12 cellular contexts compared by ENCODE assay signal in genomic region chr11:64566915-64567882, GRCh38. TPM values are rescaled to one million over a fixed set of nuclear protein-coding genes. Genes with fewer than 3 reads are reported as not detected.
A peak's percentile ranks its signal among the peaks of the same experiment; 100 is the strongest.
DNase-seq lines count a peak whose midpoint lies in the region; ATAC-seq and TF ChIP-seq lines count a peak whose summit lies in the region.
"Had no signal": no experiment of that assay in that cellular context is flagged by ENCODE, and none has a peak within 500 bp of the region (broad histone marks: within the 10 kb centered on the region; RNA-seq: fewer than 3 reads in every experiment).

No MANE protein-coding gene starts in this region.

- no peaks in the 10 kb centered on the region for H3K4me1 Mint-ChIP-seq in activated T-cell treated with anti-CD3 and anti-CD28 coated beads, Interleukin-2, amount 50 U/mL, for 72 hours (ENCODE audit: low read depth)
- peaks cover 35% of the 10 kb centered on the region for H3K4me1 Mint-ChIP-seq in WTC11

- no peaks in the 10 kb centered on the region for H3K79me2 ChIP-seq in smooth muscle cell (ENCODE audit: low read depth)

- peak; percentile 16 to 18 for ATAC-seq in activated T-cell treated with anti-CD3 and anti-CD28 coated beads, Interleukin-2, amount 50 U/mL, for 72 hours (replicated peaks in 1 of 2)
- peak; percentile 1; the same call in 1 of the 2 replicates for ATAC-seq in WTC11
- ATAC-seq in GM21423 (IDR thresholded peaks at IDR 0.05; ENCODE audit: unreplicated experiment): no peak

- peak overlapping the region; percentile 26 for H3K27ac ChIP-seq in smooth muscle cell (ENCODE audit: low read depth)
- H3K27ac ChIP-seq: neutrophil, upper lobe of left lung had no signal

- DNase-seq in activated T-cell treated with anti-CD3 and anti-CD28 coated beads, Interleukin-2, amount 50 U/mL, for 72 hours: no peak
- DNase-seq in activated T-cell treated with anti-CD3 and anti-CD28 coated beads, Interleukin-2, amount 50 U/mL, for 1 hour: no peak
- no peak for DNase-seq in WTC11 (ENCODE audit: low spot score)
- DNase-seq in islet precursor cell: peak; percentile 63
- DNase-seq in smooth muscle cell (lab: John Stamatoyannopoulos, UW; ENCODE audit: unreplicated experiment): no peak
- DNase-seq in NK-92 (lab: John Stamatoyannopoulos, UW; ENCODE audit: unreplicated experiment): no peak
- DNase-seq in DMS79 treated with DMSO at 0.1 percent for 48 hours (lab: John Stamatoyannopoulos, UW): no peak
- DNase-seq: T-helper 9 cell had no signal

- H3K9me3 Mint-ChIP-seq in activated T-cell treated with anti-CD3 and anti-CD28 coated beads, Interleukin-2, amount 50 U/mL, for 72 hours: no peaks in the 10 kb centered on the region
- no peaks in the 10 kb centered on the region for H3K9me3 Mint-ChIP-seq in WTC11

- H3K9ac ChIP-seq in smooth muscle cell (ENCODE audit: low read depth): peak overlapping the region; percentile 9

- no peaks in the 10 kb centered on the region for H4K20me1 ChIP-seq in smooth muscle cell (ENCODE audit: low read depth)

- H3F3A ChIP-seq in smooth muscle cell (ENCODE audit: low read depth): no peaks in the 10 kb centered on the region

- peaks cover under 1% of the 10 kb centered on the region for H3K27me3 Mint-ChIP-seq in activated T-cell treated with anti-CD3 and anti-CD28 coated beads, Interleukin-2, amount 50 U/mL, for 72 hours (ENCODE audit: low read depth)
- H3K27me3 Mint-ChIP-seq in WTC11 (ENCODE audit: low read depth): peaks cover 4% of the 10 kb centered on the region; the same call in 1 of the 2 replicates
- H3K27me3 Mint-ChIP-seq: activated naive CD8-positive, alpha-beta T cell had no signal

- POLR2A ChIA-PET in WTC11 (lab: Charles Lee): interaction anchor here (0.7 kb wide), 1 partner anchor 418 kb away, joined by 3 read pairs; no protein-coding TSS in a partner anchor

- H3K9me3 ChIP-seq in smooth muscle cell (replicated peaks; ENCODE audit: low read depth): no peaks in the 10 kb centered on the region
- H3K9me3 ChIP-seq: neutrophil, upper lobe of left lung had no signal

- H3K4me2 ChIP-seq in smooth muscle cell: peak overlapping the region; percentile 76

- no peaks in the 10 kb centered on the region for H3K36me3 Mint-ChIP-seq in activated T-cell treated with anti-CD3 and anti-CD28 coated beads, Interleukin-2, amount 50 U/mL, for 72 hours (ENCODE audit: insufficient read depth in 2 of 2)
- H3K36me3 Mint-ChIP-seq in WTC11: no peaks in the 10 kb centered on the region
- H3K36me3 Mint-ChIP-seq: activated naive CD8-positive, alpha-beta T cell had no signal

- no peaks in the 10 kb centered on the region for H3K27me3 ChIP-seq in smooth muscle cell (ENCODE audit: low read depth)
- H3K27me3 ChIP-seq: neutrophil, upper lobe of left lung had no signal

- H3K36me3 ChIP-seq in smooth muscle cell (ENCODE audit: low read depth): no peaks in the 10 kb centered on the region
- H3K36me3 ChIP-seq: neutrophil, upper lobe of left lung had no signal

- no peak overlapping the region for H3K27ac Mint-ChIP-seq in activated T-cell treated with anti-CD3 and anti-CD28 coated beads, Interleukin-2, amount 50 U/mL, for 72 hours
- H3K27ac Mint-ChIP-seq in WTC11: peak overlapping the region; percentile 99
- H3K27ac Mint-ChIP-seq: activated naive CD8-positive, alpha-beta T cell had no signal

- H3K4me1 ChIP-seq in smooth muscle cell (ENCODE audit: low read depth): peaks cover 15% of the 10 kb centered on the region

- no peak overlapping the region for H3K4me3 ChIP-seq in smooth muscle cell
- H3K4me3 ChIP-seq: upper lobe of left lung had no signal

- TF ChIP-seq CTCF in WTC11 (IDR thresholded peaks at IDR 0.05): no peak
- no peak for TF ChIP-seq CTCF in smooth muscle cell (IDR thresholded peaks at IDR 0.05; ENCODE audit: borderline replicate concordance, insufficient read depth, poor library complexity, severe bottlenecking)

- H2AFZ ChIP-seq in smooth muscle cell (ENCODE audit: low read depth): peak overlapping the region; percentile 41

- H3K4me3 Mint-ChIP-seq in activated T-cell treated with anti-CD3 and anti-CD28 coated beads, Interleukin-2, amount 50 U/mL, for 72 hours: peak overlapping the region; percentile 11 to 76
- H3K4me3 Mint-ChIP-seq in WTC11: peak overlapping the region; percentile 64
- H3K4me3 Mint-ChIP-seq: activated naive CD8-positive, alpha-beta T cell had no signal

- CTCF ChIA-PET in WTC11 (lab: Charles Lee): interaction anchor here (0.6 to 7.1 kb wide), 14 partner anchors 9 to 310 kb away, joined by 3 to 97 read pairs (median 5); partner anchors contain the start of genes PRDX5 and TRMT112

- WGBS in smooth muscle cell (ENCODE audit: low lambda C conversion rate): 86% methylated on average over 30 of the region's 30 CpGs

TF ChIP-seq in WTC11, 78 proteins besides CTCF, POLR2A, EP300 and RAD21:
- TF ChIP-seq ATF1 (CRISPR knock-in tag; IDR thresholded peaks at IDR 0.05) (no peak), ZNF317 (CRISPR knock-in tag; IDR thresholded peaks at IDR 0.05; ENCODE audit: borderline replicate concordance, low read depth) (no peak), FOXP1 (CRISPR knock-in tag; IDR thresholded peaks at IDR 0.05; ENCODE audit: borderline replicate concordance) (no peak), ATF3 (CRISPR knock-in tag; conservative IDR thresholded peaks at IDR 0.05) (no peak), FOXJ3 (CRISPR knock-in tag; IDR thresholded peaks at IDR 0.05; ENCODE audit: borderline replicate concordance) (no peak), GRHL2 (CRISPR knock-in tag; IDR thresholded peaks at IDR 0.05; ENCODE audit: insufficient replicate concordance, severe bottlenecking) (no peak), ZNF396 (CRISPR knock-in tag; IDR thresholded peaks at IDR 0.05; ENCODE audit: borderline replicate concordance) (no peak), TEAD4 (CRISPR knock-in tag; IDR thresholded peaks at IDR 0.05) (no peak)
TF ChIP-seq in WTC11: peak in this region for 0.

RNA-seq across cellular contexts. Expression of gene SLC22A11, which starts 11.5 kb away (rescaled TPM):
- total RNA-seq in activated T-cell treated with anti-CD3 and anti-CD28 coated beads, Interleukin-2, amount 50 U/mL, for 72 hours: not detected
- 0.07 TPM in 1 of 3 replicates, not detected in the others for total RNA-seq in WTC11 (2021)
- 0.18 TPM in 1 of 2 replicates, not detected in the other for total RNA-seq in smooth muscle cell
- polyA plus RNA-seq in smooth muscle cell: not detected in 2 replicates
- total RNA-seq: upper lobe of left lung had no signal

RNA-seq across cellular contexts. Expression of gene SLC22A12, which starts 23.8 kb away (rescaled TPM):
- not detected for total RNA-seq in activated T-cell treated with anti-CD3 and anti-CD28 coated beads, Interleukin-2, amount 50 U/mL, for 72 hours
- total RNA-seq in WTC11 (2021) (not detected in 3 replicates), smooth muscle cell (not detected in 2 replicates)
- not detected in 2 replicates for polyA plus RNA-seq in smooth muscle cell
- total RNA-seq: upper lobe of left lung had no signal
